15 cellular contexts compared by ENCODE assay signal in the genomic region with DNA sequence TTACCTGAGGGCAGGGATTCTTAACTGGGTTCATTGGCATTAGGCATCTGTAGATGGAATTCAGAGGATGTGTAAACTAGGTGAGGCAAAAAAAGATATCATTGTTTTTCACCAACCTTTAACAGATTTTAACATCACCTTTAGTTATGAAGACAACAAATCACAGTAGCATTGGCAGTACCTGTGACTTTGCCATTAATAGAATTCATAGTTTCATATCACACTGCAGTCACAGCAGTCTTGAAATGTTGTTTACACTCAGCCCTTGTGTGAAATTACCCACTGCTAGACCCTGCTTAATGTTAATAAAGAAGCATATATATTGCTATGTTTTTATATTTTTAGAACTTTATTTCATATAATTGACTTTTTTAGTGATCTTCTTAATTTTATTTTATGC. TPM values are rescaled to one million over a fixed set of nuclear protein-coding genes. Genes with fewer than 3 reads are reported as not detected.
DNase-seq lines count a peak whose midpoint lies in the region; ATAC-seq, FAIRE-seq and TF ChIP-seq lines count a peak whose summit lies in the region.
"Had no signal": no experiment of that assay in that cellular context is flagged by ENCODE, and none has a peak within 500 bp of the region (broad histone marks: within the 10 kb centered on the region; RNA-seq: fewer than 3 reads in every experiment).

No MANE protein-coding gene starts in this region.

- no peak overlapping the region for H2BK5ac ChIP-seq in neuronal stem cell (ENCODE audit: low read length)

- no peak overlapping the region for H3K18ac ChIP-seq in neuronal stem cell (ENCODE audit: low read length)

- POLR2A ChIA-PET in Panc1 (lab: Charles Lee), result no interaction called here

- no peak overlapping the region for H2BK120ac ChIP-seq in neuronal stem cell (ENCODE audit: low read depth, low read length)

- peaks cover 24% of the 10 kb centered on the region for H3K4me1 ChIP-seq in Panc1 (ENCODE audit: control insufficient read depth, insufficient read depth, low read length)
- peaks cover 29% of the 10 kb centered on the region for H3K4me1 ChIP-seq in iPS DF 6.9 (ENCODE audit: control insufficient read depth, insufficient read depth, low read length)
- peaks cover 36 to 50% of the 10 kb centered on the region in 2 donors for H3K4me1 ChIP-seq in neuronal stem cell (ENCODE audit: control insufficient read depth in 2 of 2, insufficient read depth in 1 of 2, low read depth in 1 of 2, low read length in 2 of 2)

- H3K9ac ChIP-seq in neuronal stem cell (ENCODE audit: low read depth, low read length, poor library complexity), result no peak overlapping the region

- intact Hi-C loops in Panc1 (cut with micrococcal nuclease; ENCODE audit: unreplicated experiment), result no loop called here

- H3K14ac ChIP-seq in neuronal stem cell (ENCODE audit: low read length), result no peak overlapping the region

- CTCF ChIA-PET in Panc1 (lab: Charles Lee), result no interaction called here

- BruUV-seq in Panc1 (replicated peaks; lab: Mats Ljungman, UMichigan), result TSS peak; percentile 64

- H2AK5ac ChIP-seq in neuronal stem cell (ENCODE audit: low read depth, low read length), result no peak overlapping the region

- no peak overlapping the region for H3K4ac ChIP-seq in neuronal stem cell (ENCODE audit: low read length)

- in situ Hi-C loops in Panc1 (cut with HindIII; ENCODE audit: low pct_unique_long_range_greater_than_20kb, low sequenced_read_pairs), result no loop called here

- no peak overlapping the region for H2AFZ ChIP-seq in neuronal stem cell (ENCODE audit: low read length)

- no peaks in the 10 kb centered on the region for H3K9me3 ChIP-seq in Panc1 (ENCODE audit: control insufficient read depth, insufficient read depth, low read depth, low read length)
- no peaks in the 10 kb centered on the region for H3K9me3 ChIP-seq in iPS DF 6.9 (ENCODE audit: control insufficient read depth, insufficient read depth, low read length)
- no peaks in the 10 kb centered on the region for H3K9me3 ChIP-seq in neuronal stem cell (replicated peaks in 1 of 2; ENCODE audit: control insufficient read depth in 2 of 2, insufficient read depth in 1 of 2, low read depth in 1 of 2, low read length in 2 of 2)
- H3K9me3 ChIP-seq: gastroesophageal sphincter had no signal

- no peak overlapping the region for H2BK15ac ChIP-seq in neuronal stem cell (ENCODE audit: low read length)

- H3K4me2 ChIP-seq in neuronal stem cell (ENCODE audit: insufficient read depth, low read length, poor library complexity, severe bottlenecking), result peak overlapping the region; percentile 68

- no peak overlapping the region for H4K91ac ChIP-seq in neuronal stem cell (ENCODE audit: low read depth, low read length, poor library complexity)

- peak; percentile 79 for FAIRE-seq in GM18507 (lab: Jason Lieb, UNC)
- FAIRE-seq: keratinocyte had no signal

- H3K4me3 ChIP-seq in Panc1 (ENCODE audit: low read depth in 2 of 2, low read length in 2 of 2) (no peak overlapping the region), iPS DF 6.9 (ENCODE audit: low read length) (peak overlapping the region; percentile 48; the same call in 1 of the 2 replicates), neuronal stem cell (ENCODE audit: low read length in 2 of 2) (peak overlapping the region; percentile 85 to 90), coronary artery (no peak overlapping the region)
- H3K4me3 ChIP-seq: gastroesophageal sphincter had no signal

- H3K23ac ChIP-seq in neuronal stem cell (ENCODE audit: low read depth, low read length, poor library complexity), result no peak overlapping the region

- H3K79me1 ChIP-seq in neuronal stem cell (ENCODE audit: low read depth, low read length), result peaks cover 15% of the 10 kb centered on the region

- DNase-seq in GM18507 (ENCODE audit: extremely low spot score, insufficient read length, low read depth) (no peak), Panc1 (ENCODE audit: low read depth, low spot score) (no peak), iPS DF 6.9 (ENCODE audit: low read depth, low spot score) (no peak), neuronal stem cell (ENCODE audit: low spot score) (no peak), DMS153 (lab: John Stamatoyannopoulos, UW) (no peak), NCI-H524 (lab: John Stamatoyannopoulos, UW) (no peak), coronary artery (ENCODE audit: low spot score) (no peak)
- DNase-seq in activated naive CD4-positive, alpha-beta T cell treated with anti-CD3 and anti-CD28 coated beads, Interleukin-2, amount 50 U/mL, for 16 hours, result no peak
- DNase-seq: COR-L47; NCI-H2081; NCI-H526; stimulated activated CD4-positive, alpha-beta T cell treated with anti-CD3 and anti-CD28 coated beads, Interleukin-15, amount 100 ng/mL, for 24 hours had no signal

- no peak for TF ChIP-seq CTCF in Panc1 (IDR thresholded peaks at IDR 0.05)
- no peak for TF ChIP-seq CTCF in coronary artery (IDR thresholded peaks at IDR 0.05)

- no peak overlapping the region for H2BK12ac ChIP-seq in neuronal stem cell (ENCODE audit: low read length)

- no peaks in the 10 kb centered on the region for H3K36me3 ChIP-seq in Panc1 (ENCODE audit: control insufficient read depth, insufficient read depth, low read length)
- H3K36me3 ChIP-seq in iPS DF 6.9 (ENCODE audit: control insufficient read depth, insufficient read depth, low read length), result no peaks in the 10 kb centered on the region
- peaks cover 0 to 50% of the 10 kb centered on the region in 2 donors for H3K36me3 ChIP-seq in neuronal stem cell (replicated peaks in 1 of 2; ENCODE audit: control insufficient read depth in 2 of 2, insufficient read depth in 2 of 2, low read length in 2 of 2)
- H3K36me3 ChIP-seq: gastroesophageal sphincter had no signal

- H3K27ac ChIP-seq in Panc1 (ENCODE audit: low read length) (no peak overlapping the region), iPS DF 6.9 (ENCODE audit: low read length) (no peak overlapping the region), neuronal stem cell (replicated peaks; ENCODE audit: low read length) (peak overlapping the region; percentile 99), coronary artery (no peak overlapping the region)
- H3K27ac ChIP-seq: gastroesophageal sphincter had no signal

- no peak for ATAC-seq in Panc1
- ATAC-seq: gastroesophageal sphincter had no signal

- H4K8ac ChIP-seq in neuronal stem cell (ENCODE audit: low read depth, low read length), result no peak overlapping the region

- H3K27me3 ChIP-seq in Panc1 (ENCODE audit: control insufficient read depth, insufficient read depth, low read length) (no peaks in the 10 kb centered on the region), iPS DF 6.9 (ENCODE audit: control insufficient read depth, insufficient read depth, low read length) (no peaks in the 10 kb centered on the region), neuronal stem cell (ENCODE audit: control insufficient read depth in 3 of 3, insufficient read depth in 3 of 3, low read depth in 1 of 3, low read length in 3 of 3) (no peaks in the 10 kb centered on the region)

RNA-seq across cellular contexts. Expression of a gene that starts 1.7 kb away (rescaled TPM):
- 3.6 TPM for total RNA-seq in Panc1 (2021; ENCODE audit: unreplicated experiment)
- 3.3 TPM for polyA plus RNA-seq in Panc1 (2012; ENCODE audit: insufficient read length)
- 30.9 TPM for polyA plus RNA-seq in neuronal stem cell (2013, experiment 1 of 2)
- polyA plus RNA-seq in neuronal stem cell (2013, experiment 2 of 2), result 29.8 TPM

RNA-seq across cellular contexts. Expression of a gene that starts 20.2 kb away (rescaled TPM):
- not detected for total RNA-seq in Panc1 (2021; ENCODE audit: unreplicated experiment)
- not detected for polyA plus RNA-seq in Panc1 (2012; ENCODE audit: insufficient read length)
- not detected for polyA plus RNA-seq in neuronal stem cell (2013, experiment 1 of 2)
- polyA plus RNA-seq in neuronal stem cell (2013, experiment 2 of 2), result not detected
- total RNA-seq: gastroesophageal sphincter, posterior vena cava had no signal
- polyA plus RNA-seq: keratinocyte had no signal

Comparison
In these comparisons a context has a peak if more than half of its experiments do, and no peak if none do; other contexts are left out.
1. H3K4me3 ChIP-seq: peak in iPS DF 6.9 (single experiment) and neuronal stem cell (2 of 2); none in Panc1 (0 of 2) and coronary artery (single experiment).